ENCODE assay signal across 1 cellular context in the genomic region with DNA sequence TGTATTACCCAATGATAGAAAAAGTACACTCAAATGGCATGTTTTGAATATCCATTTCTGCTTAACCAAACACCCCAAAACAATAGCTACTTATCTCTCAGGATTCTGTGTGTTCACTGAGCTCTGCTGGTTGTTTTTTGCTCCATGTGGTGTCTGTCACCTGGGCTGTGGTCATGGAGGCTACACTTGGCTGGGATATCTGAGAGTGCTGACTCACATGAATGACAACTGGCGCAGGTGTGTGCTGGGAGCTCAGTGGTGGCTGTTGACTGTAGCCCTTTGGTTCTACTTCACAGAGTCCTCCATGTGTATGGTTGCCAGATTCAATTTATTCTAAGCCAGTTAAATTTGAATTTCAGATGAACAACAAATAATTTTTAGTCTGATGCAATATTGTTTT.
TF ChIP-seq lines count a peak whose summit lies in the region.

No MANE protein-coding gene starts in this region.

TF ChIP-seq in K562, 482 proteins besides CTCF, POLR2A, EP300 and RAD21:
- no peak for TF ChIP-seq POLR3G (IDR thresholded peaks at IDR 0.05; ENCODE audit: extremely low read depth, insufficient read length, insufficient replicate concordance)
- TF ChIP-seq MECOM (CRISPR knock-in tag; IDR thresholded peaks at IDR 0.05): no peak
- TF ChIP-seq TCF7L2 (IDR thresholded peaks at IDR 0.05; ENCODE audit: low read depth, low read length): no peak
- TF ChIP-seq PRPF4 (IDR thresholded peaks at IDR 0.05; ENCODE audit: insufficient read depth, low read depth, low read length, poor library complexity, severe bottlenecking): no peak
- TF ChIP-seq SNRNP70 (optimal IDR thresholded peaks at IDR 0.05; ENCODE audit: low read depth, low read length): no peak
- TF ChIP-seq C11orf30 (IDR thresholded peaks at IDR 0.05; ENCODE audit: low read depth): 0 out of 2 replicates have a peak, but pooled peaks have one; percentile 20
- TF ChIP-seq NRF1 (conservative IDR thresholded peaks at IDR 0.05 in 1 of 2, IDR thresholded peaks at IDR 0.05 in 1 of 2): no peak
- TF ChIP-seq, protein P1, sequence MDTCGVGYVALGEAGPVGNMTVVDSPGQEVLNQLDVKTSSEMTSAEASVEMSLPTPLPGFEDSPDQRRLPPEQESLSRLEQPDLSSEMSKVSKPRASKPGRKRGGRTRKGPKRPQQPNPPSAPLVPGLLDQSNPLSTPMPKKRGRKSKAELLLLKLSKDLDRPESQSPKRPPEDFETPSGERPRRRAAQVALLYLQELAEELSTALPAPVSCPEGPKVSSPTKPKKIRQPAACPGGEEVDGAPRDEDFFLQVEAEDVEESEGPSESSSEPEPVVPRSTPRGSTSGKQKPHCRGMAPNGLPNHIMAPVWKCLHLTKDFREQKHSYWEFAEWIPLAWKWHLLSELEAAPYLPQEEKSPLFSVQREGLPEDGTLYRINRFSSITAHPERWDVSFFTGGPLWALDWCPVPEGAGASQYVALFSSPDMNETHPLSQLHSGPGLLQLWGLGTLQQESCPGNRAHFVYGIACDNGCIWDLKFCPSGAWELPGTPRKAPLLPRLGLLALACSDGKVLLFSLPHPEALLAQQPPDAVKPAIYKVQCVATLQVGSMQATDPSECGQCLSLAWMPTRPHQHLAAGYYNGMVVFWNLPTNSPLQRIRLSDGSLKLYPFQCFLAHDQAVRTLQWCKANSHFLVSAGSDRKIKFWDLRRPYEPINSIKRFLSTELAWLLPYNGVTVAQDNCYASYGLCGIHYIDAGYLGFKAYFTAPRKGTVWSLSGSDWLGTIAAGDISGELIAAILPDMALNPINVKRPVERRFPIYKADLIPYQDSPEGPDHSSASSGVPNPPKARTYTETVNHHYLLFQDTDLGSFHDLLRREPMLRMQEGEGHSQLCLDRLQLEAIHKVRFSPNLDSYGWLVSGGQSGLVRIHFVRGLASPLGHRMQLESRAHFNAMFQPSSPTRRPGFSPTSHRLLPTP (IDR thresholded peaks at IDR 0.05; ENCODE audit: borderline replicate concordance, extremely low read depth, insufficient read length): no peak
- TF ChIP-seq, protein P2, sequence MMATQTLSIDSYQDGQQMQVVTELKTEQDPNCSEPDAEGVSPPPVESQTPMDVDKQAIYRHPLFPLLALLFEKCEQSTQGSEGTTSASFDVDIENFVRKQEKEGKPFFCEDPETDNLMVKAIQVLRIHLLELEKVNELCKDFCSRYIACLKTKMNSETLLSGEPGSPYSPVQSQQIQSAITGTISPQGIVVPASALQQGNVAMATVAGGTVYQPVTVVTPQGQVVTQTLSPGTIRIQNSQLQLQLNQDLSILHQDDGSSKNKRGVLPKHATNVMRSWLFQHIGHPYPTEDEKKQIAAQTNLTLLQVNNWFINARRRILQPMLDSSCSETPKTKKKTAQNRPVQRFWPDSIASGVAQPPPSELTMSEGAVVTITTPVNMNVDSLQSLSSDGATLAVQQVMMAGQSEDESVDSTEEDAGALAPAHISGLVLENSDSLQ (IDR thresholded peaks at IDR 0.05): peak; percentile 35; the same call in 1 of the 2 replicates
